In the genomic region with DNA sequence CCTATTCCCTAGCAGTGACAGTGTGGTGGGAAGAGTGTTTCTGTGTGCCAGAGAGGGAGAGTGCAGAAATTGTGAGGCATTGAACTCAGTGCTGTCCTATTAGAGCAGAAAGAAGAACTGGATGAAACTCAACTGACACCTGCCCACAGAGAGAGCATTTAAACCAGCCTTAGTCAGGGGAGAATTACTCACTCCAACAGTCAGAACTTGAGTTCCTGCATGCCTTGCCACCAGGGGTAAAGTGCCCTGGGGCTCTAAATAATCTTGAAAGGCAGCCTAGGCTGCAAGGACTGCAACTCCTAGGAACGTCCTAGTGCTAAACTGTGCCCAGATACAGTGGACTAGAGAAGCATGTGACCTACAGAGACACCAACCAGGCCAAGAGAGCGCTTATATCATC, we compare ENCODE assay signal across 12 cellular contexts. TPM values are rescaled to one million over a fixed set of nuclear protein-coding genes. Genes with fewer than 3 reads are reported as not detected.
DNase-seq lines count a peak whose midpoint lies in the region; ATAC-seq and TF ChIP-seq lines count a peak whose summit lies in the region.
"Had no signal": no experiment of that assay in that cellular context is flagged by ENCODE, and none has a peak within 500 bp of the region (broad histone marks: within the 10 kb centered on the region; RNA-seq: fewer than 3 reads in every experiment).

No MANE protein-coding gene starts in this region.

- TF ChIP-seq CTCF in mammary epithelial cell (conservative IDR thresholded peaks at IDR 0.05 in 1 of 2, IDR thresholded peaks at IDR 0.05 in 1 of 2; ENCODE audit: extremely low read depth in 1 of 2, insufficient read depth in 1 of 2, low read depth in 1 of 2, low read length in 2 of 2) = no peak

- in situ Hi-C loops in mammary epithelial cell (cut with MboI; ENCODE audit: low sequenced_read_pairs in 2 of 2) = no loop called here

- no peak overlapping the region for H3K4me3 ChIP-seq in mammary epithelial cell (replicated peaks in 1 of 3; ENCODE audit: insufficient read depth in 1 of 3, low read depth in 2 of 3, low read length in 3 of 3)
- H3K4me3 ChIP-seq: dorsolateral prefrontal cortex, uterus had no signal

- dilution Hi-C loops in mammary epithelial cell (cut with HindIII; ENCODE audit: low sequenced_read_pairs) = no loop called here

- 28% methylated on average over 2 of the region's 2 CpGs for WGBS in mammary epithelial cell (ENCODE audit: low coverage, missing lambda C conversion rate)

- BruUV-seq in mammary epithelial cell (replicated peaks; lab: Mats Ljungman, UMichigan) = no TSS peak

- H4K20me1 ChIP-seq in mammary epithelial cell (ENCODE audit: insufficient read depth, low read length) = no peaks in the 10 kb centered on the region

- H3K36me3 ChIP-seq in mammary epithelial cell (ENCODE audit: insufficient read depth, low read length) = no peaks in the 10 kb centered on the region
- H3K36me3 ChIP-seq: uterus had no signal

- no peaks in the 10 kb centered on the region for H3K4me1 ChIP-seq in mammary epithelial cell (ENCODE audit: insufficient read depth, low read length)
- H3K4me1 ChIP-seq: uterus had no signal

- H3K4me2 ChIP-seq in mammary epithelial cell (ENCODE audit: insufficient read depth, low read depth, low read length) = no peak overlapping the region

- no peaks in the 10 kb centered on the region for H3K27me3 ChIP-seq in mammary epithelial cell (ENCODE audit: insufficient read depth, low read length)
- H3K27me3 ChIP-seq: uterus had no signal

- H3K9me3 ChIP-seq in mammary epithelial cell (replicated peaks; ENCODE audit: insufficient read depth, low read length) = peaks cover 3% of the 10 kb centered on the region
- H3K9me3 ChIP-seq: uterus had no signal

- CTCF ChIA-PET in mammary epithelial cell (lab: Charles Lee; ENCODE audit: low non-redundant PET) = no interaction called here

- DNase-seq in mammary epithelial cell (peak; percentile 63), cerebellar cortex (ENCODE audit: low spot score) (no peak), NCI-H1092 treated with DMSO at 0.1 percent for 48 hours (lab: John Stamatoyannopoulos, UW) (no peak), NCI-H187 treated with DMSO at 0.1 percent for 48 hours (lab: John Stamatoyannopoulos, UW) (no peak), anterior cingulate cortex (lab: John Stamatoyannopoulos, UW) (no peak)
- DNase-seq: dorsolateral prefrontal cortex, nephron progenitor cell, uterus had no signal

- H3K9ac ChIP-seq in mammary epithelial cell (ENCODE audit: insufficient read depth, low read length) = no peak overlapping the region

- no peak overlapping the region for H3K27ac ChIP-seq in mammary epithelial cell (ENCODE audit: insufficient read depth, low read depth, low read length)
- H3K27ac ChIP-seq: dorsolateral prefrontal cortex, uterus had no signal

- intact Hi-C loops in mammary epithelial cell (cut with micrococcal nuclease) = no loop called here

- no peak overlapping the region for H2AFZ ChIP-seq in mammary epithelial cell (ENCODE audit: low read depth, low read length)

- peak; percentile 78 for ATAC-seq in GM18498 (IDR thresholded peaks at IDR 0.05; ENCODE audit: unreplicated experiment)
- ATAC-seq in GM19467 (IDR thresholded peaks at IDR 0.05; ENCODE audit: unreplicated experiment) = peak; percentile 62
- ATAC-seq in HG03520 (IDR thresholded peaks at IDR 0.05; ENCODE audit: unreplicated experiment) = peak; percentile 60

- H3K79me2 ChIP-seq in mammary epithelial cell (ENCODE audit: insufficient read depth, low read length) = no peaks in the 10 kb centered on the region

RNA-seq across cellular contexts. Expression of gene CYSLTR1, which starts 12.8 kb away (rescaled TPM):
- under 1 TPM in 1 of 2 donors, not detected in 1; under 0.01 TPM for total RNA-seq in mammary epithelial cell
- not detected for polyA plus RNA-seq in mammary epithelial cell
- not detected for polyA minus RNA-seq in mammary epithelial cell
- total RNA-seq: SK-MEL-5 had no signal
